Comparison of ENCODE assay signal across 1 cellular context in the genomic region with DNA sequence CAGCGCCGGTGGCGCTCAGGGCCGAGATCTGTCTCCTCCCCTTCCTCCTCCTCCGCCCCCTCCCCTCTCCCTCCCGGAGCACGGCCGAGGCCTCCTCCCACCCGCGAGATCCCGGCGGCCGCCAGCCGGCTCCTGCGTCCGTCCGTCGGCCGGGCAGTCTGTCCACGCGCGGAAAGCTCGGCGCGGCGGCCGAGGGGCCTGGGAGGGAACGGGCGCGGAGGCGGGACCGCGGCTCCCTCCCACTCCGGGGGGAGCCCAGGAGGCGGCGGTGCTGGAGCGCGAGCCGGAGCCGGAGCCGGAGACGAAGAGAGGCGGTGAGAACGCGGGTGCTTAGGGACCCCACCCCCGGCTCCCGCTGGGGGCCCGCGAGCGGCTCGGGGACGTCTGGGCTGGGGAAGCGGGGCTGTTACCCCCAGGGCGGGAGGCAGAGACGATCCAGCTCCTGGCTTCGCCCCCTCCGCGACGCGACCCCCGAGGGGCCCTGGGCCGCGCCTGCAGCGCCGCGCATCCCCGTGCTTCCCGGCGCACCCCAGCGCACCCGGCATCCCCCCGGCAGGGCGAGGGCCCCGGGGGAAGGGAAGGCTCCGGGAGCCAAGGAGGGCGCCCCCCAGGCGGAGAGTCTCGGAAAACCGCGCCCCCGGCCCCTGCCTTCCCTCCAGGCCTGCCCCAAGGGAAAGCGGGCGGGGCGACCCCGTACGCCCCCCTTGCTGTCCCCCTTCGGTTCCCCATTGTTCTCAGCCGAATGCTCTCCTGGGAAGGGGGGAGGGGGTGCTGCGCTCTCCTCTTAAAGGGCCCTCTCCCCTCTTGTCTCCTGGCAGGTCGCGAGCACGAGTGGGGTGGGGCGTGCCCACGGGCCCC.
TF ChIP-seq lines count a peak whose summit lies in the region.

A gene (plus strand): TSS at position 100 of the 858 bp plus-strand sequence. CDS start 1,463 bp downstream, outside the sequence.

TF ChIP-seq in WTC11, 78 proteins besides CTCF, POLR2A, EP300 and RAD21 (continued from another document):
- TF ChIP-seq, protein P1, sequence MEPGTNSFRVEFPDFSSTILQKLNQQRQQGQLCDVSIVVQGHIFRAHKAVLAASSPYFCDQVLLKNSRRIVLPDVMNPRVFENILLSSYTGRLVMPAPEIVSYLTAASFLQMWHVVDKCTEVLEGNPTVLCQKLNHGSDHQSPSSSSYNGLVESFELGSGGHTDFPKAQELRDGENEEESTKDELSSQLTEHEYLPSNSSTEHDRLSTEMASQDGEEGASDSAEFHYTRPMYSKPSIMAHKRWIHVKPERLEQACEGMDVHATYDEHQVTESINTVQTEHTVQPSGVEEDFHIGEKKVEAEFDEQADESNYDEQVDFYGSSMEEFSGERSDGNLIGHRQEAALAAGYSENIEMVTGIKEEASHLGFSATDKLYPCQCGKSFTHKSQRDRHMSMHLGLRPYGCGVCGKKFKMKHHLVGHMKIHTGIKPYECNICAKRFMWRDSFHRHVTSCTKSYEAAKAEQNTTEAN (CRISPR knock-in tag; IDR thresholded peaks at IDR 0.05), result 0 out of 2 replicates have a peak, but pooled peaks have one; percentile 38
